Comparison of ENCODE assay signal across 1 cellular context in genomic region chr20:56468317-56469076, GRCh38.
TF ChIP-seq lines count a peak whose summit lies in the region.

TSS of gene RTF2 (plus strand) at chr20:56468627. CDS start at chr20:56468698, 71 bp downstream.

TF ChIP-seq in K562, 482 proteins besides CTCF, POLR2A, EP300 and RAD21 (continued from another document and continues in another):
- TF ChIP-seq TSHZ1 (CRISPR knock-in tag; IDR thresholded peaks at IDR 0.05) (no peak), NBN (IDR thresholded peaks at IDR 0.05; ENCODE audit: low read depth) (peak; percentile 78; the same call in 1 of the 2 replicates), STAT5B (CRISPR knock-in tag; IDR thresholded peaks at IDR 0.05) (no peak), ATF1 (CRISPR knock-in tag; IDR thresholded peaks at IDR 0.05) (peak; percentile 92), ATF1 (tag; IDR thresholded peaks at IDR 0.05) (peak; percentile 99), ZNF354B (CRISPR knock-in tag; IDR thresholded peaks at IDR 0.05) (no peak), U2AF2 (optimal IDR thresholded peaks at IDR 0.05; ENCODE audit: low read depth, low read length) (no peak), ZNF124 (CRISPR knock-in tag; IDR thresholded peaks at IDR 0.05) (no peak), TRIM25 (IDR thresholded peaks at IDR 0.05; ENCODE audit: borderline replicate concordance) (no peak), PTTG1 (tag; IDR thresholded peaks at IDR 0.05; ENCODE audit: low read depth) (no peak), MED1 (CRISPR knock-in tag; IDR thresholded peaks at IDR 0.05; ENCODE audit: borderline replicate concordance) (no peak), MXI1 (IDR thresholded peaks at IDR 0.05; ENCODE audit: low read depth, low read length) (peak; percentile 99), ZBTB34 (CRISPR knock-in tag; IDR thresholded peaks at IDR 0.05) (no peak), CUX1 (CRISPR knock-in tag; IDR thresholded peaks at IDR 0.05) (no peak), SMARCA5 (IDR thresholded peaks at IDR 0.05) (no peak), POU5F1 (IDR thresholded peaks at IDR 0.05; ENCODE audit: borderline replicate concordance, low read depth, low read length, partially characterized antibody) (peak; percentile 58), SP2 (IDR thresholded peaks at IDR 0.05; ENCODE audit: extremely low read depth, low read depth, low read length, poor library complexity, severe bottlenecking) (no peak), MLX (CRISPR knock-in tag; conservative IDR thresholded peaks at IDR 0.05) (no peak), ZNF551 (CRISPR knock-in tag; IDR thresholded peaks at IDR 0.05) (no peak), ZNF134 (CRISPR knock-in tag; conservative IDR thresholded peaks at IDR 0.05) (no peak), ZFP1 (CRISPR knock-in tag; IDR thresholded peaks at IDR 0.05) (no peak), MBD1 (CRISPR knock-in tag; IDR thresholded peaks at IDR 0.05) (no peak), ARID4B (CRISPR knock-in tag; IDR thresholded peaks at IDR 0.05) (peak; percentile 98), NR1H2 (CRISPR knock-in tag; IDR thresholded peaks at IDR 0.05) (no peak), ZNF583 (CRISPR knock-in tag; IDR thresholded peaks at IDR 0.05) (no peak), THRAP3 (IDR thresholded peaks at IDR 0.05; ENCODE audit: borderline replicate concordance) (no peak), JUNB (CRISPR knock-in tag; conservative IDR thresholded peaks at IDR 0.05) (no peak), ZNF609 (CRISPR knock-in tag; IDR thresholded peaks at IDR 0.05; ENCODE audit: borderline replicate concordance) (no peak)
